ENCODE assay signal across 26 cellular contexts in the genomic region with DNA sequence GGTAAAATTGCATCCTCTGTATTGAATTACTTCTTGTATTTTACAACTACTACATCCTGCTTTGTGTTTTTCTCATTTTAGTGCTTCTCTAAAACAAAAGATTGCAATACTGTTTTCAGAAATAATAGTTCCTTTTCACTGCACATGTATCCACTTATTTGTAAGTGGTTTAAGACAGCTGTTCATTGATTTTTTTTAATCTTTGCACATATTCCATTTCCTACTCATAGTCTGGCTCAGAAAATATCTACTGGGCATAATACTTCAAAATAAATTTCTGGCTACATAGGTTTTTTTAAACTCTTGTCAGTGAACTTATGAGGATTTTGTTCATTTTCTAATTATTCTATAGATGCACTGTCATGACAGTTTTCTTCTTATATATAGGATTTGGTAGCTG.
"Had no signal": no experiment of that assay in that cellular context is flagged by ENCODE, and none has a peak within 500 bp of the region (broad histone marks: within the 10 kb centered on the region; RNA-seq: fewer than 3 reads in every experiment).

No MANE protein-coding gene starts in this region.

- H3K9me3 ChIP-seq: ovary, thyroid gland had no signal

- H3K27ac ChIP-seq: esophagus muscularis mucosa, ovary, stomach, thyroid gland, upper lobe of left lung, vagina, VCaP had no signal

- H3K36me3 ChIP-seq: ovary had no signal

- H3K4me1 ChIP-seq: upper lobe of left lung, vagina had no signal

- H3K4me3 ChIP-seq: esophagus muscularis mucosa, ovary, stomach, thyroid gland, upper lobe of left lung, vagina had no signal

- DNase-seq: activated CD4-positive, alpha-beta T cell treated with anti-CD3 and anti-CD28 coated beads for 4 hours; activated CD4-positive, alpha-beta T cell treated with anti-CD3 and anti-CD28 coated beads, Interleukin-2, amount 50 U/mL, for 4 hours; activated CD8-positive, alpha-beta memory T cell treated with anti-CD3 and anti-CD28 coated beads for 24 hours; activated effector memory CD4-positive, alpha-beta T cell treated with Interleukin-2 at 50 U/mL for 16 hours; activated naive CD4-positive, alpha-beta T cell treated with anti-CD3 and anti-CD28 coated beads for 36 hours; activated naive CD8-positive, alpha-beta T cell treated with anti-CD3 and anti-CD28 coated beads, Interleukin-2, amount 10 ng/mL, durations not matched to agents 7 days and 5 days; cortex of kidney; head of caudate nucleus; immature natural killer cell; kidney; left colon; midbrain; naive thymus-derived CD4-positive, alpha-beta T cell; ovary; retina; stimulated activated CD4-positive, alpha-beta T cell treated with anti-CD3 and anti-CD28 coated beads, Interleukin-1b, Interleukin-23, amount 100 ng/mL, for 48 hours; stimulated activated CD4-positive, alpha-beta T cell treated with anti-CD3 and anti-CD28 coated beads, Interleukin-4, amount 100 ng/mL, for 4 hours; stimulated activated CD8-positive, alpha-beta memory T cell treated with anti-CD3 and anti-CD28 coated beads, Interleukin-4, amount 100 ng/mL, for 48 hours; stomach; T-helper 9 cell; thyroid gland; upper lobe of left lung had no signal

- H3K27me3 ChIP-seq: esophagus muscularis mucosa, ovary, stomach, thyroid gland, upper lobe of left lung, vagina had no signal

- ATAC-seq: left colon; naive thymus-derived CD4-positive, alpha-beta T cell; stimulated activated memory B cell treated with anti-CD40 and anti-IgM and Interleukin-4, amounts not matched to agents 10 μg/mL and 1 μg/mL and 100 μg/mL, for 72 hours had no signal
